Comparison of ENCODE assay signal across 13 cellular contexts in genomic region chr1:16971330-16972209, GRCh38. TPM values are rescaled to one million over a fixed set of nuclear protein-coding genes. Genes with fewer than 3 reads are reported as not detected.
DNase-seq lines count a peak whose midpoint lies in the region; ATAC-seq and TF ChIP-seq lines count a peak whose summit lies in the region.
"Had no signal": no experiment of that assay in that cellular context is flagged by ENCODE, and none has a peak within 500 bp of the region (broad histone marks: within the 10 kb centered on the region; RNA-seq: fewer than 3 reads in every experiment).

No MANE protein-coding gene starts in this region.

- peaks cover 57% of the 10 kb centered on the region for H3K4me1 Mint-ChIP-seq in chondrocyte (ENCODE audit: low read depth)
- peaks cover 29% of the 10 kb centered on the region for H3K4me1 Mint-ChIP-seq in neural progenitor cell

- H3F3A ChIP-seq in neural progenitor cell (ENCODE audit: low read depth): peaks cover 29% of the 10 kb centered on the region

- H3K4me2 ChIP-seq in neural progenitor cell: peak overlapping the region; percentile 8

- H3K36me3 ChIP-seq in H7 (replicated peaks; ENCODE audit: control insufficient read depth, insufficient read depth, low read length) (peaks cover 5% of the 10 kb centered on the region), neural progenitor cell (no peaks in the 10 kb centered on the region)

- peaks cover 4% of the 10 kb centered on the region for H3K36me3 Mint-ChIP-seq in chondrocyte (ENCODE audit: low read depth)
- H3K36me3 Mint-ChIP-seq in neural progenitor cell: peaks cover 12% of the 10 kb centered on the region

- ATAC-seq in HG03159 (IDR thresholded peaks at IDR 0.05; ENCODE audit: unreplicated experiment) (no peak), HG03135 (IDR thresholded peaks at IDR 0.05; ENCODE audit: unreplicated experiment) (no peak)
- ATAC-seq: left lobe of liver had no signal

- peaks cover 8% of the 10 kb centered on the region for H3K79me2 ChIP-seq in neural progenitor cell (ENCODE audit: low read depth)

- H3K27ac ChIP-seq in neural progenitor cell: peak overlapping the region; percentile 88

- H3K9me3 ChIP-seq in neural progenitor cell (ENCODE audit: low read depth): no peaks in the 10 kb centered on the region

- TF ChIP-seq CTCF in chondrocyte (IDR thresholded peaks at IDR 0.05): no peak
- TF ChIP-seq CTCF in neural progenitor cell (IDR thresholded peaks at IDR 0.05): no peak

- H4K20me1 ChIP-seq in neural progenitor cell (ENCODE audit: low read depth): peaks cover 32% of the 10 kb centered on the region

- H3K4me3 Mint-ChIP-seq in chondrocyte (ENCODE audit: unreplicated experiment) (no peak overlapping the region), neural progenitor cell (peak overlapping the region; percentile 52)
- H3K4me3 Mint-ChIP-seq: stimulated activated naive CD8-positive, alpha-beta T cell treated with anti-CD3 and anti-CD28 coated beads, Interleukin-15, Interleukin-2, amounts not matched to agents 100 ng/mL and 50 ng/mL, for 24 hours; T-helper 1 cell treated with Interleukin-12 subunit alpha and Interleukin-12 subunit beta and Interleukin-4 antibody, amounts not matched to agents 30 μg/mL and 1 μg/mL, for 36 hours had no signal

- peak; percentile 92 for DNase-seq in H7
- peak; percentile 40 for DNase-seq in NCI-H2196 treated with DMSO at 0.1 percent for 48 hours (lab: John Stamatoyannopoulos, UW; ENCODE audit: unreplicated experiment)
- DNase-seq in chondrocyte (ENCODE audit: low spot score): no peak
- DNase-seq in neural progenitor cell (ENCODE audit: low spot score): peak; percentile 85
- DNase-seq in T-helper 1 cell: no peak
- no peak for DNase-seq in 8988T
- DNase-seq: GDM1 had no signal

- peaks cover 18% of the 10 kb centered on the region for H3K4me1 ChIP-seq in neural progenitor cell

- H3K4me3 ChIP-seq in H7 (ENCODE audit: insufficient read depth, low read depth, low read length) (no peak overlapping the region), neural progenitor cell (no peak overlapping the region)
- H3K4me3 ChIP-seq: skin epidermis had no signal

- H3K27ac Mint-ChIP-seq in chondrocyte (ENCODE audit: unreplicated experiment): peak overlapping the region; percentile 71
- H3K27ac Mint-ChIP-seq in neural progenitor cell: no peak overlapping the region
- H3K27ac Mint-ChIP-seq: stimulated activated naive CD8-positive, alpha-beta T cell treated with anti-CD3 and anti-CD28 coated beads, Interleukin-15, Interleukin-2, amounts not matched to agents 100 ng/mL and 50 ng/mL, for 24 hours; T-helper 1 cell treated with Interleukin-12 subunit alpha and Interleukin-12 subunit beta and Interleukin-4 antibody, amounts not matched to agents 30 μg/mL and 1 μg/mL, for 36 hours had no signal

- H3K9ac ChIP-seq in neural progenitor cell: no peak overlapping the region

- H2AFZ ChIP-seq in neural progenitor cell (replicated peaks): no peak overlapping the region

- H3K27me3 ChIP-seq in H7 (ENCODE audit: control insufficient read depth, insufficient read depth, low read length) (no peaks in the 10 kb centered on the region), neural progenitor cell (no peaks in the 10 kb centered on the region)

- H3K9me3 Mint-ChIP-seq in chondrocyte (ENCODE audit: low read depth): no peaks in the 10 kb centered on the region
- no peaks in the 10 kb centered on the region for H3K9me3 Mint-ChIP-seq in neural progenitor cell
- H3K9me3 Mint-ChIP-seq: stimulated activated naive CD8-positive, alpha-beta T cell treated with anti-CD3 and anti-CD28 coated beads, Interleukin-15, Interleukin-2, amounts not matched to agents 100 ng/mL and 50 ng/mL, for 24 hours; T-helper 1 cell treated with Interleukin-12 subunit alpha and Interleukin-12 subunit beta and Interleukin-4 antibody, amounts not matched to agents 30 μg/mL and 1 μg/mL, for 36 hours had no signal

- H3K27me3 Mint-ChIP-seq in chondrocyte (ENCODE audit: low read depth) (no peaks in the 10 kb centered on the region), neural progenitor cell (ENCODE audit: insufficient read depth, low read depth) (no peaks in the 10 kb centered on the region)
- H3K27me3 Mint-ChIP-seq: stimulated activated naive CD8-positive, alpha-beta T cell treated with anti-CD3 and anti-CD28 coated beads, Interleukin-15, Interleukin-2, amounts not matched to agents 100 ng/mL and 50 ng/mL, for 24 hours had no signal

RNA-seq across cellular contexts. Expression of gene MFAP2, which starts 8.8 kb away (rescaled TPM):
- 176 and 202 TPM in 2 replicates for total RNA-seq in H7 (2014; rRNA removed; shearing (Covaris generic))
- 260 to 285 TPM (median 269 TPM) in 3 replicates for total RNA-seq in chondrocyte
- total RNA-seq in neural progenitor cell (ENCODE audit: low replicate concordance): 68.8 and 160 TPM in 2 replicates

RNA-seq across cellular contexts. Expression of gene ATP13A2, which starts 40.2 kb away (rescaled TPM):
- total RNA-seq in H7 (2014; rRNA removed; shearing (Covaris generic)): 128 and 162 TPM in 2 replicates
- total RNA-seq in chondrocyte: 52.1 to 60.8 TPM (median 54.4 TPM) in 3 replicates
- 18.8 and 46.6 TPM in 2 replicates for total RNA-seq in neural progenitor cell (ENCODE audit: low replicate concordance)

RNA-seq across cellular contexts. Expression of gene CROCC, which starts 49.8 kb away (rescaled TPM):
- total RNA-seq in H7 (2014; rRNA removed; shearing (Covaris generic)): 59.5 and 92.3 TPM in 2 replicates
- 24.7 to 32.2 TPM (median 26.2 TPM) in 3 replicates for total RNA-seq in chondrocyte
- 15.2 and 76.7 TPM in 2 replicates for total RNA-seq in neural progenitor cell (ENCODE audit: low replicate concordance)

Comparison
In these comparisons a context has a peak if more than half of its experiments do, and no peak if none do; other contexts are left out.
1. DNase-seq: peak in H7 (single experiment), NCI-H2196 treated with DMSO at 0.1 percent for 48 hours (single experiment) and neural progenitor cell (single experiment); none in chondrocyte (single experiment), T-helper 1 cell (0 of 5) and 8988T (single experiment).